ENCODE assay signal across 1 cellular context in genomic region chr10:102503264-102504178, GRCh38.
TF ChIP-seq lines count a peak whose summit lies in the region.

Gene SUFU (plus strand): TSS chr10:102503972. CDS start chr10:102504153, 181 bp downstream.

TF ChIP-seq in HepG2, 621 proteins besides CTCF, POLR2A, EP300 and RAD21 (continued from another document and continues in another):
- TF ChIP-seq, protein P1, sequence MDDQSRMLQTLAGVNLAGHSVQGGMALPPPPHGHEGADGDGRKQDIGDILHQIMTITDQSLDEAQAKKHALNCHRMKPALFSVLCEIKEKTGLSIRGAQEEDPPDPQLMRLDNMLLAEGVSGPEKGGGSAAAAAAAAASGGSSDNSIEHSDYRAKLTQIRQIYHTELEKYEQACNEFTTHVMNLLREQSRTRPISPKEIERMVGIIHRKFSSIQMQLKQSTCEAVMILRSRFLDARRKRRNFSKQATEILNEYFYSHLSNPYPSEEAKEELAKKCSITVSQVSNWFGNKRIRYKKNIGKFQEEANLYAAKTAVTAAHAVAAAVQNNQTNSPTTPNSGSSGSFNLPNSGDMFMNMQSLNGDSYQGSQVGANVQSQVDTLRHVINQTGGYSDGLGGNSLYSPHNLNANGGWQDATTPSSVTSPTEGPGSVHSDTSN (CRISPR knock-in tag; IDR thresholded peaks at IDR 0.05; ENCODE audit: borderline replicate concordance): peak; percentile 78; the same call in 1 of the 2 replicates
- TF ChIP-seq ARNT2 (CRISPR knock-in tag; IDR thresholded peaks at IDR 0.05; ENCODE audit: low read depth): peak; percentile 71; the same call in 1 of the 2 replicates
- no peak for TF ChIP-seq KLF13 (CRISPR knock-in tag; IDR thresholded peaks at IDR 0.05)
- TF ChIP-seq CBFB (CRISPR knock-in tag; IDR thresholded peaks at IDR 0.05): peak; percentile 36; the same call in 1 of the 2 replicates
- TF ChIP-seq ZSCAN29 (CRISPR knock-in tag; conservative IDR thresholded peaks at IDR 0.05): no peak
- TF ChIP-seq ERF (CRISPR knock-in tag; IDR thresholded peaks at IDR 0.05): peak; percentile 54; the same call in 1 of the 2 replicates
- TF ChIP-seq TCF7L2 (IDR thresholded peaks at IDR 0.05; ENCODE audit: low read depth, low read length): no peak
- TF ChIP-seq ZFAT (CRISPR knock-in tag; conservative IDR thresholded peaks at IDR 0.05): no peak
- peak; percentile 51; the same call in 1 of the 2 replicates for TF ChIP-seq ZNF232 (CRISPR knock-in tag; IDR thresholded peaks at IDR 0.05; ENCODE audit: borderline replicate concordance)
- no peak for TF ChIP-seq ATAD3A (CRISPR knock-in tag; IDR thresholded peaks at IDR 0.05)
- TF ChIP-seq, protein P2, sequence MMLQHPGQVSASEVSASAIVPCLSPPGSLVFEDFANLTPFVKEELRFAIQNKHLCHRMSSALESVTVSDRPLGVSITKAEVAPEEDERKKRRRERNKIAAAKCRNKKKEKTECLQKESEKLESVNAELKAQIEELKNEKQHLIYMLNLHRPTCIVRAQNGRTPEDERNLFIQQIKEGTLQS (CRISPR knock-in tag; IDR thresholded peaks at IDR 0.05): no peak
- TF ChIP-seq PTBP1 (IDR thresholded peaks at IDR 0.05; ENCODE audit: low read depth, low read length, poor library complexity, severe bottlenecking): no peak
- TF ChIP-seq PRDM15 (CRISPR knock-in tag; IDR thresholded peaks at IDR 0.05): no peak
- no peak for TF ChIP-seq ZNF629 (CRISPR knock-in tag; conservative IDR thresholded peaks at IDR 0.05)
- no peak for TF ChIP-seq FIP1L1 (IDR thresholded peaks at IDR 0.05; ENCODE audit: borderline replicate concordance, insufficient read depth, low read depth, low read length)
- TF ChIP-seq SOX5 (CRISPR knock-in tag; IDR thresholded peaks at IDR 0.05; ENCODE audit: borderline replicate concordance): peak; percentile 21; the same call in 1 of the 2 replicates
- TF ChIP-seq ZNF335 (CRISPR knock-in tag; IDR thresholded peaks at IDR 0.05): no peak
- TF ChIP-seq MXD4 (CRISPR knock-in tag; IDR thresholded peaks at IDR 0.05): no peak
- no peak for TF ChIP-seq KDM3A (CRISPR knock-in tag; IDR thresholded peaks at IDR 0.05; ENCODE audit: low read depth)
- no peak for TF ChIP-seq MATR3 (CRISPR knock-in tag; IDR thresholded peaks at IDR 0.05)
- no peak for TF ChIP-seq DZIP1 (CRISPR knock-in tag; IDR thresholded peaks at IDR 0.05)
- TF ChIP-seq PAWR (CRISPR knock-in tag; IDR thresholded peaks at IDR 0.05; ENCODE audit: borderline replicate concordance): no peak
- TF ChIP-seq ISL2 (CRISPR knock-in tag; IDR thresholded peaks at IDR 0.05): no peak
- TF ChIP-seq, protein P3, sequence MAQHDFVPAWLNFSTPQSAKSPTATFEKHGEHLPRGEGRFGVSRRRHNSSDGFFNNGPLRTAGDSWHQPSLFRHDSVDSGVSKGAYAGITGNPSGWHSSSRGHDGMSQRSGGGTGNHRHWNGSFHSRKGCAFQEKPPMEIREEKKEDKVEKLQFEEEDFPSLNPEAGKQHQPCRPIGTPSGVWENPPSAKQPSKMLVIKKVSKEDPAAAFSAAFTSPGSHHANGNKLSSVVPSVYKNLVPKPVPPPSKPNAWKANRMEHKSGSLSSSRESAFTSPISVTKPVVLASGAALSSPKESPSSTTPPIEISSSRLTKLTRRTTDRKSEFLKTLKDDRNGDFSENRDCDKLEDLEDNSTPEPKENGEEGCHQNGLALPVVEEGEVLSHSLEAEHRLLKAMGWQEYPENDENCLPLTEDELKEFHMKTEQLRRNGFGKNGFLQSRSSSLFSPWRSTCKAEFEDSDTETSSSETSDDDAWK (CRISPR knock-in tag; IDR thresholded peaks at IDR 0.05): no peak
- TF ChIP-seq, protein P4, sequence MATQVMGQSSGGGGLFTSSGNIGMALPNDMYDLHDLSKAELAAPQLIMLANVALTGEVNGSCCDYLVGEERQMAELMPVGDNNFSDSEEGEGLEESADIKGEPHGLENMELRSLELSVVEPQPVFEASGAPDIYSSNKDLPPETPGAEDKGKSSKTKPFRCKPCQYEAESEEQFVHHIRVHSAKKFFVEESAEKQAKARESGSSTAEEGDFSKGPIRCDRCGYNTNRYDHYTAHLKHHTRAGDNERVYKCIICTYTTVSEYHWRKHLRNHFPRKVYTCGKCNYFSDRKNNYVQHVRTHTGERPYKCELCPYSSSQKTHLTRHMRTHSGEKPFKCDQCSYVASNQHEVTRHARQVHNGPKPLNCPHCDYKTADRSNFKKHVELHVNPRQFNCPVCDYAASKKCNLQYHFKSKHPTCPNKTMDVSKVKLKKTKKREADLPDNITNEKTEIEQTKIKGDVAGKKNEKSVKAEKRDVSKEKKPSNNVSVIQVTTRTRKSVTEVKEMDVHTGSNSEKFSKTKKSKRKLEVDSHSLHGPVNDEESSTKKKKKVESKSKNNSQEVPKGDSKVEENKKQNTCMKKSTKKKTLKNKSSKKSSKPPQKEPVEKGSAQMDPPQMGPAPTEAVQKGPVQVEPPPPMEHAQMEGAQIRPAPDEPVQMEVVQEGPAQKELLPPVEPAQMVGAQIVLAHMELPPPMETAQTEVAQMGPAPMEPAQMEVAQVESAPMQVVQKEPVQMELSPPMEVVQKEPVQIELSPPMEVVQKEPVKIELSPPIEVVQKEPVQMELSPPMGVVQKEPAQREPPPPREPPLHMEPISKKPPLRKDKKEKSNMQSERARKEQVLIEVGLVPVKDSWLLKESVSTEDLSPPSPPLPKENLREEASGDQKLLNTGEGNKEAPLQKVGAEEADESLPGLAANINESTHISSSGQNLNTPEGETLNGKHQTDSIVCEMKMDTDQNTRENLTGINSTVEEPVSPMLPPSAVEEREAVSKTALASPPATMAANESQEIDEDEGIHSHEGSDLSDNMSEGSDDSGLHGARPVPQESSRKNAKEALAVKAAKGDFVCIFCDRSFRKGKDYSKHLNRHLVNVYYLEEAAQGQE (IDR thresholded peaks at IDR 0.05; ENCODE audit: borderline replicate concordance in 1 of 2, low read depth in 1 of 2, low read length in 2 of 2): peak in 1 of 2 experiments; percentile 46; a peak in 1 of 4 replicates
- no peak for TF ChIP-seq ZNF75D (CRISPR knock-in tag; IDR thresholded peaks at IDR 0.05; ENCODE audit: borderline replicate concordance)
- TF ChIP-seq SIX4 (CRISPR knock-in tag; IDR thresholded peaks at IDR 0.05): no peak
- no peak for TF ChIP-seq NFE2 (CRISPR knock-in tag; IDR thresholded peaks at IDR 0.05)
- TF ChIP-seq RNF219 (CRISPR knock-in tag; IDR thresholded peaks at IDR 0.05): no peak
- TF ChIP-seq ZNF615 (CRISPR knock-in tag; IDR thresholded peaks at IDR 0.05; ENCODE audit: borderline replicate concordance): no peak
- TF ChIP-seq, protein P5, sequence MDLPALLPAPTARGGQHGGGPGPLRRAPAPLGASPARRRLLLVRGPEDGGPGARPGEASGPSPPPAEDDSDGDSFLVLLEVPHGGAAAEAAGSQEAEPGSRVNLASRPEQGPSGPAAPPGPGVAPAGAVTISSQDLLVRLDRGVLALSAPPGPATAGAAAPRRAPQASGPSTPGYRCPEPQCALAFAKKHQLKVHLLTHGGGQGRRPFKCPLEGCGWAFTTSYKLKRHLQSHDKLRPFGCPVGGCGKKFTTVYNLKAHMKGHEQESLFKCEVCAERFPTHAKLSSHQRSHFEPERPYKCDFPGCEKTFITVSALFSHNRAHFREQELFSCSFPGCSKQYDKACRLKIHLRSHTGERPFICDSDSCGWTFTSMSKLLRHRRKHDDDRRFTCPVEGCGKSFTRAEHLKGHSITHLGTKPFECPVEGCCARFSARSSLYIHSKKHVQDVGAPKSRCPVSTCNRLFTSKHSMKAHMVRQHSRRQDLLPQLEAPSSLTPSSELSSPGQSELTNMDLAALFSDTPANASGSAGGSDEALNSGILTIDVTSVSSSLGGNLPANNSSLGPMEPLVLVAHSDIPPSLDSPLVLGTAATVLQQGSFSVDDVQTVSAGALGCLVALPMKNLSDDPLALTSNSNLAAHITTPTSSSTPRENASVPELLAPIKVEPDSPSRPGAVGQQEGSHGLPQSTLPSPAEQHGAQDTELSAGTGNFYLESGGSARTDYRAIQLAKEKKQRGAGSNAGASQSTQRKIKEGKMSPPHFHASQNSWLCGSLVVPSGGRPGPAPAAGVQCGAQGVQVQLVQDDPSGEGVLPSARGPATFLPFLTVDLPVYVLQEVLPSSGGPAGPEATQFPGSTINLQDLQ (CRISPR knock-in tag; IDR thresholded peaks at IDR 0.05): no peak
- TF ChIP-seq MIER3 (CRISPR knock-in tag; IDR thresholded peaks at IDR 0.05; ENCODE audit: borderline replicate concordance): peak; percentile 53; the same call in 1 of the 2 replicates
- TF ChIP-seq ZNF546 (CRISPR knock-in tag; conservative IDR thresholded peaks at IDR 0.05): no peak
- no peak for TF ChIP-seq TFAP4 (IDR thresholded peaks at IDR 0.05; ENCODE audit: borderline replicate concordance, low read depth)
- TF ChIP-seq, protein P6, sequence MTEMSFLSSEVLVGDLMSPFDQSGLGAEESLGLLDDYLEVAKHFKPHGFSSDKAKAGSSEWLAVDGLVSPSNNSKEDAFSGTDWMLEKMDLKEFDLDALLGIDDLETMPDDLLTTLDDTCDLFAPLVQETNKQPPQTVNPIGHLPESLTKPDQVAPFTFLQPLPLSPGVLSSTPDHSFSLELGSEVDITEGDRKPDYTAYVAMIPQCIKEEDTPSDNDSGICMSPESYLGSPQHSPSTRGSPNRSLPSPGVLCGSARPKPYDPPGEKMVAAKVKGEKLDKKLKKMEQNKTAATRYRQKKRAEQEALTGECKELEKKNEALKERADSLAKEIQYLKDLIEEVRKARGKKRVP (CRISPR knock-in tag; IDR thresholded peaks at IDR 0.05): no peak
- TF ChIP-seq TGIF2 (CRISPR knock-in tag; IDR thresholded peaks at IDR 0.05): peak; percentile 78
- TF ChIP-seq GATAD1 (CRISPR knock-in tag; IDR thresholded peaks at IDR 0.05): 0 out of 2 replicates have a peak, but pooled peaks have one; percentile 11
